ENCODE assay signal across 11 cellular contexts in the genomic region with DNA sequence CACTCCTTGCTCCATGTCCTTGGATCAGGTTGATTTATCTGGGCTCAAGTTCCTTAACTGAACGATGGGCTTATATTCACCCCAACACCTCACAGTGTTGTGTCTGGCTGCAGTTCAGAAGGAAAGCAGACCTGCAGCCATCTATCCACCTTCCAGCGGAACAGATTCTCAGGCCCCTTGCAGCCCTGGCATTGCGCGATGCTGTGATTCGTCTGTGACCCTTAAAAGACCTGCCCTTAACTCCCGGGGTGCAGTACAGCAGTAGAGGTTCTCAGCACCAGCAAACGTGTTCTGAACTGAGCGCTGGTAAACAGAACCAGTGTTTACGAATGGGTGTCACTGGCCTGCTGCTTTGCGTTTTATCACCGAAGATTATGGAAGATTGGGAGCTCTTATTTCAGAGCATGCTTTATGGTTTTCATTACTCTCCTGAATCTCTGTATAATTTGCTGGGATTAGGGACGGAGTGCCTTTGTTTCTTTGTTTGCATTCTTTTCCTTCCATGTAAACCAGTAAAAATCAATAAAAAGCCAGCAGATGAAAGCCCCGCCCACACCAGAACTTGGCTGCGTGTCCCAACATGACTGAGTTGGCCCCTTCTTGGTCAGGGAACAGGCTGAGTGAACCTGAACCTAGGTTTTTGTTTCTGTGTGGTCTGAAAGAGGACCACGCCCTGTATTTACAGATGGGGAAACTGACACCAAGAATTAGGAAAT.
DNase-seq lines count a peak whose midpoint lies in the region; ATAC-seq and TF ChIP-seq lines count a peak whose summit lies in the region.
"Had no signal": no experiment of that assay in that cellular context is flagged by ENCODE, and none has a peak within 500 bp of the region (broad histone marks: within the 10 kb centered on the region; RNA-seq: fewer than 3 reads in every experiment).

No MANE protein-coding gene starts in this region.

- H3K4me3 ChIP-seq in choroid plexus epithelial cell (ENCODE audit: low read depth, low read length) = no peak overlapping the region

- no peak for TF ChIP-seq CTCF in choroid plexus epithelial cell (conservative IDR thresholded peaks at IDR 0.05; ENCODE audit: low read depth, low read length)

- DNase-seq in GM03348 (ENCODE audit: low spot score) = peak; percentile 70
- DNase-seq in NCI-H2196 treated with DMSO at 0.1 percent for 48 hours (lab: John Stamatoyannopoulos, UW; ENCODE audit: unreplicated experiment) = peak; percentile 8
- peak; percentile 75 for DNase-seq in choroid plexus epithelial cell (ENCODE audit: low read depth)
- peak; percentile 41 for DNase-seq in renal cortical epithelial cell (ENCODE audit: low read depth)
- DNase-seq in D341Med (ENCODE audit: low spot score) = no peak
- DNase-seq in T-helper 1 cell = no peak
- DNase-seq in cerebellum (ENCODE audit: low spot score) = no peak
- DNase-seq: activated CD4-positive, alpha-beta T cell treated with anti-CD3 and anti-CD28 coated beads for 36 hours; amniotic stem cell; DMS53 had no signal

- no peak for ATAC-seq in GM18498 (IDR thresholded peaks at IDR 0.05; ENCODE audit: unreplicated experiment)
- ATAC-seq: activated CD4-positive, alpha-beta T cell treated with anti-CD3 and anti-CD28 coated beads for 36 hours had no signal

Comparison
In these comparisons a context has a peak if more than half of its experiments do, and no peak if none do; other contexts are left out.
1. DNase-seq: peak in GM03348 (single experiment), NCI-H2196 treated with DMSO at 0.1 percent for 48 hours (single experiment), choroid plexus epithelial cell (single experiment) and renal cortical epithelial cell (single experiment); none in D341Med (single experiment), T-helper 1 cell (0 of 5) and cerebellum (single experiment).